In genomic region chr22:36334838-36335603, GRCh38 we compare ENCODE assay signal across 1 cellular context.
A peak's percentile ranks its signal among the peaks of the same experiment; 100 is the strongest.
TF ChIP-seq lines count a peak whose summit lies in the region.

No MANE protein-coding gene starts in this region.

TF ChIP-seq in K562, 482 proteins besides CTCF, POLR2A, EP300 and RAD21 (continued from another document):
- peak; percentile 62; the same call in 1 of the 2 replicates for TF ChIP-seq ZNF436 (CRISPR knock-in tag; IDR thresholded peaks at IDR 0.05)
- TF ChIP-seq DMBX1 (CRISPR knock-in tag; IDR thresholded peaks at IDR 0.05; ENCODE audit: borderline replicate concordance), result no peak
- no peak for TF ChIP-seq TRIM25 (IDR thresholded peaks at IDR 0.05; ENCODE audit: borderline replicate concordance)
- TF ChIP-seq ZKSCAN1 (IDR thresholded peaks at IDR 0.05; ENCODE audit: low read depth, low read length), result peak; percentile 91
- peak; percentile 58; the same call in 1 of the 2 replicates for TF ChIP-seq NFE2 (IDR thresholded peaks at IDR 0.05; ENCODE audit: low read depth)
- TF ChIP-seq ZNF395 (CRISPR knock-in tag; IDR thresholded peaks at IDR 0.05), result peak; percentile 25; the same call in 1 of the 2 replicates
- TF ChIP-seq CBX1 (IDR thresholded peaks at IDR 0.05; ENCODE audit: low read depth), result no peak
- no peak for TF ChIP-seq PHB (CRISPR knock-in tag; IDR thresholded peaks at IDR 0.05)
- no peak for TF ChIP-seq U2AF2 (optimal IDR thresholded peaks at IDR 0.05; ENCODE audit: low read depth, low read length)
- TF ChIP-seq ZKSCAN8 (CRISPR knock-in tag; IDR thresholded peaks at IDR 0.05), result no peak
- TF ChIP-seq SPI1 (IDR thresholded peaks at IDR 0.05; ENCODE audit: borderline replicate concordance, low read depth, low read length), result peak; percentile 55; the same call in 1 of the 2 replicates
- peak; percentile 65 for TF ChIP-seq C11orf30 (IDR thresholded peaks at IDR 0.05; ENCODE audit: low read depth)
- TF ChIP-seq NFE2L1 (tag; IDR thresholded peaks at IDR 0.05; ENCODE audit: borderline replicate concordance, low read depth), result 0 out of 2 replicates have a peak, but pooled peaks have one; percentile 27
- no peak for TF ChIP-seq EZH2 (IDR thresholded peaks at IDR 0.05; ENCODE audit: borderline replicate concordance, low read depth, low read length)
- TF ChIP-seq ZNF639 (CRISPR knock-in tag; conservative IDR thresholded peaks at IDR 0.05 in 1 of 2, IDR thresholded peaks at IDR 0.05 in 1 of 2), result 0 out of 4 replicates have a peak, but pooled peaks of 1 of the 2 experiments have one; percentile 1
- no peak for TF ChIP-seq MAX (CRISPR knock-in tag; IDR thresholded peaks at IDR 0.05)
- TF ChIP-seq ZFP36 (IDR thresholded peaks at IDR 0.05; ENCODE audit: low read depth, low read length, partially characterized antibody), result peak; percentile 96
- peak; percentile 45 for TF ChIP-seq MAFG (tag; conservative IDR thresholded peaks at IDR 0.05)
- no peak for TF ChIP-seq ZNF655 (CRISPR knock-in tag; IDR thresholded peaks at IDR 0.05)
- TF ChIP-seq IRF2 (CRISPR knock-in tag; IDR thresholded peaks at IDR 0.05), result no peak
- TF ChIP-seq ZNF316 (IDR thresholded peaks at IDR 0.05), result peak; percentile 58
